ENCODE assay signal across 8 cellular contexts in the genomic region with DNA sequence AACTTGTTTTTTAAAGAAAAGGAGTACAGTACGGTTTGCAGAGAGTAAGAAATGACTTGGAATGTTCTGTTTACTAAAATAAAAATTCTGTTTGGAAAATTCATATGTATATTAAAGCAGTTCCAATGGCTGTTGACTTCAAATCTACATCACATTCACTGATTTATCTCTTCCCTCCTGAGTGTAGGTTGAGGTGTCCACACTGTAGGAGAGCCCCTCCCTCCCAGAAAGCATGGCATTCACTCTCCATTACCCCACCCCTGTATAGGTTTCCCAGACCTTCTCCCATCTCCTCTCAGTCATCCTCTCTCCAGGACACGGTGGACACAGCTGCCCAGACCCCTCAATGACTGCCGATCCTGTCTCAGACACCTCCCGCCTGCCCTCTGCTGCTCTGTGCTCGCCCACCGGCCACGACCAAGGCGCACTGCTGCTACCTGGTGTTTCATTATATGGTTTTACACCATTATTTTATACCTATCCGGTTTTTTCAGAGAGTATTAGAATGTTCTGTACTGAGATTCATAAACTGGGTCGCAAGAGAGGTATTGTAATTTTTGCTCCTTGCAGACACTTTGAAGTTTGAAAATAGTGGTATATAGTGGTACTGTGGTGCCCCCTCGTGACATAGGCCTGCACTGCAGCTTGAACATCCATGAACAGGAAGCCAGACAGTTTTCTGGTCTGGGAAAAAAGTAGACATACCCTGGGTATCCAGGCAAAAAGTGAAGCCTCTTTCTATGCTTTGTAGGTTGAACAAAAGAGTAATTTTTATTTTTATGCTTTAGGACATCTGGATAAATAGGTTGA. TPM values are rescaled to one million over a fixed set of nuclear protein-coding genes. Genes with fewer than 3 reads are reported as not detected.
DNase-seq lines count a peak whose midpoint lies in the region; ATAC-seq, FAIRE-seq and TF ChIP-seq lines count a peak whose summit lies in the region.

No MANE protein-coding gene starts in this region.

- no peak overlapping the region for H2AK5ac ChIP-seq in trophoblast cell (ENCODE audit: low read length)

- no peaks in the 10 kb centered on the region for H3K36me3 ChIP-seq in trophoblast cell (ENCODE audit: control insufficient read depth in 1 of 2, insufficient read depth in 2 of 2, low read length in 2 of 2)

- no peaks in the 10 kb centered on the region for H3K79me1 ChIP-seq in trophoblast cell (ENCODE audit: low read length)

- H4K12ac ChIP-seq in trophoblast cell (ENCODE audit: low read depth, low read length), result no peak overlapping the region

- H3K9me3 ChIP-seq in trophoblast cell (ENCODE audit: insufficient read depth, low read depth, low read length), result no peaks in the 10 kb centered on the region

- no peak overlapping the region for H3K23ac ChIP-seq in trophoblast cell (ENCODE audit: low read length)

- H2BK120ac ChIP-seq in trophoblast cell (ENCODE audit: insufficient read depth, low read length, poor library complexity), result no peak overlapping the region

- in situ Hi-C loops in GM13977 (cut with MboI; ENCODE audit: low pct_unique_long_range_greater_than_20kb, low sequenced_read_pairs, unreplicated experiment), result no loop called here

- no peaks in the 10 kb centered on the region for H3K79me2 ChIP-seq in trophoblast cell (ENCODE audit: control insufficient read depth, insufficient read depth, low read length, poor library complexity)

- CTCF ChIA-PET in AG04449 (lab: Yijun Ruan, JAX), result interaction anchor here (0.7 to 4.8 kb wide), 12 partner anchors 8 to 276 kb away, joined by 3 to 73 read pairs (median 5); no protein-coding TSS in a partner anchor

- H4K8ac ChIP-seq in trophoblast cell (ENCODE audit: low read depth, low read length), result no peak overlapping the region

- POLR2A ChIA-PET in AG04449 (lab: Yijun Ruan, JAX), result no interaction called here

- no peak overlapping the region for H4K91ac ChIP-seq in trophoblast cell (ENCODE audit: low read depth, low read length)

- no peak overlapping the region for H3K9ac ChIP-seq in trophoblast cell (ENCODE audit: low read length)

- H3K4ac ChIP-seq in trophoblast cell (ENCODE audit: low read depth, low read length), result no peak overlapping the region

- no peak overlapping the region for H2BK5ac ChIP-seq in trophoblast cell (ENCODE audit: low read depth, low read length, poor library complexity)

- TF ChIP-seq CTCF in AG04449 (IDR thresholded peaks at IDR 0.05; ENCODE audit: insufficient read depth, low read length, missing control alignments) (peak; percentile 60), GM13977 (IDR thresholded peaks at IDR 0.05; ENCODE audit: extremely low read depth, insufficient read depth, missing control alignments) (peak; percentile 75)

- H3K4me3 ChIP-seq in AG04449 (ENCODE audit: low read depth, low read length) (peak overlapping the region; percentile 25), trophoblast cell (ENCODE audit: low read depth, low read length) (no peak overlapping the region)

- peak overlapping the region; percentile 10 for H3K4me2 ChIP-seq in trophoblast cell (ENCODE audit: low read length)

- no peak overlapping the region for H3K27ac ChIP-seq in trophoblast cell (ENCODE audit: low read depth, low read length)

- DNase-seq in AG04449 (ENCODE audit: low read depth, low spot score) (no peak), GM13977 (ENCODE audit: low spot score) (peak; percentile 60), HK-2 (ENCODE audit: unreplicated experiment) (peak; percentile 50), RKO (ENCODE audit: low spot score) (peak; percentile 51), frontal cortex (ENCODE audit: low spot score in 2 of 2) (peak; percentile 38 to 53), trophoblast cell (peak; percentile 12 to 71)
- DNase-seq in activated gamma-delta T cell treated with anti-CD3 and anti-CD28 coated beads, Interleukin-2, amount 50 U/mL, for 16 hours (ENCODE audit: low read depth), result peak; percentile 33

- H2AFZ ChIP-seq in trophoblast cell (ENCODE audit: insufficient read depth, low read length, poor library complexity), result no peak overlapping the region

- H3K27me3 ChIP-seq in trophoblast cell (ENCODE audit: insufficient read depth, low read length), result no peaks in the 10 kb centered on the region

- WGBS in trophoblast cell (ENCODE audit: extremely low coverage, insufficient coverage, insufficient read length), result no CpG with 5 or more reads among the region's 11 CpGs

- no peak for FAIRE-seq in frontal cortex (lab: Jason Lieb, UNC)

- H3K14ac ChIP-seq in trophoblast cell (ENCODE audit: low read length), result no peak overlapping the region

- H3K4me1 ChIP-seq in trophoblast cell (ENCODE audit: control insufficient read depth in 1 of 2, insufficient read depth in 2 of 2, low read length in 2 of 2), result no peaks in the 10 kb centered on the region

- no peak overlapping the region for H2BK12ac ChIP-seq in trophoblast cell (ENCODE audit: low read length)

- no peak for ATAC-seq in GM18873 (IDR thresholded peaks at IDR 0.05; ENCODE audit: low FRiP score, unreplicated experiment)

- H3K18ac ChIP-seq in trophoblast cell (ENCODE audit: low read length), result no peak overlapping the region

RNA-seq across cellular contexts. Expression of a gene that starts 38.8 kb away (rescaled TPM):
- total RNA-seq in frontal cortex, result 110 TPM
- 98.4 and 101 TPM in 2 replicates for polyA plus RNA-seq in trophoblast cell (2013)
